ENCODE assay signal across 1 cellular context in the genomic region with DNA sequence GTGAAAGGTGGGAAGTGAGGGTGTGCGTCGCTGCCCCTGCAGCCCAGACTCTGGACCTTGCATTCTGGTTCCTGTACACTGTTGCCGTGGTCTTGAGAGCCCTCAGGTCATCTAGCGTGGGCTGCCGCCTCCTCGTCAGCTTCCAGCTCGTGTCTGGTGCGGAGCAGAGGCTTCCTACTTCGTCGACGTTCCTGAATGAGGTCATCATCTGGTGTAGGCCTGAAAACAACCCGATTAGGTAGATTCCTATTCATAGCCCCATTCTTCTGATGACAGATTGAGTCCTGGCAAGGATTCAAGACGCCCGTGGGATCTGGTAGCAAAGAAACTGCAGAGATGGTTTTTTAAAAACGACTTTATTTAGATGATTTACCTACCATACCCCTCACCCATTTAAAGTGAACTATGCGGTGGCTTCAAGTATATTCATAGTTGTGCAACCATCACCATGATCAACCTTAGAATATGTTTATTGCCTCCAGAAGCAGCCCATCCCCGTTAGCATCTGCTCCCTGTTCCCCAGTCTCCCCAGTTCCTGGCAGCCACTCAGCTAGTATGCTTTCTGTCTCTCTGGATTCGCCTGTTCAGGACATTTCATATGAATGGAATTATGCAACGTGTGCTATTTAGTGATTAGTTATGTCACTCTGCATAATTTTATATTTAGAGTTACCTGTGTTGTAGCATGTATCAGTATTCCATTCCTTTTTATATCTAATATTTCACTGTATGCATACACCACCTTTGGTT.
TF ChIP-seq lines count a peak whose summit lies in the region.

No MANE protein-coding gene starts in this region.

TF ChIP-seq in SK-N-SH treated with all-trans-retinoic acid at 6 μM for 48 hours, 23 proteins besides CTCF, POLR2A, EP300 and RAD21 (continued from another document):
- no peak for TF ChIP-seq TOX (CRISPR knock-in tag; IDR thresholded peaks at IDR 0.05; ENCODE audit: borderline replicate concordance)
- TF ChIP-seq TSHZ2 (CRISPR knock-in tag; IDR thresholded peaks at IDR 0.05) = no peak
- no peak for TF ChIP-seq TCF4 (CRISPR knock-in tag; IDR thresholded peaks at IDR 0.05; ENCODE audit: borderline replicate concordance)
- no peak for TF ChIP-seq CREB5 (CRISPR knock-in tag; IDR thresholded peaks at IDR 0.05; ENCODE audit: low read depth)
- TF ChIP-seq BACH2 (CRISPR knock-in tag; IDR thresholded peaks at IDR 0.05; ENCODE audit: borderline replicate concordance) = no peak
- TF ChIP-seq ARNTL (CRISPR knock-in tag; IDR thresholded peaks at IDR 0.05; ENCODE audit: borderline replicate concordance, low read depth) = no peak
- TF ChIP-seq ISL1 (CRISPR knock-in tag; IDR thresholded peaks at IDR 0.05) = no peak
- TF ChIP-seq ESRRG (CRISPR knock-in tag; IDR thresholded peaks at IDR 0.05) = no peak
- no peak for TF ChIP-seq CSRNP3 (CRISPR knock-in tag; IDR thresholded peaks at IDR 0.05)
TF ChIP-seq in SK-N-SH treated with all-trans-retinoic acid at 6 μM for 48 hours: peak in this region for 0.
